Comparison of ENCODE assay signal across 8 cellular contexts in genomic region chr14:101761881-101762529, GRCh38. TPM values are rescaled to one million over a fixed set of nuclear protein-coding genes. Genes with fewer than 3 reads are reported as not detected.
DNase-seq lines count a peak whose midpoint lies in the region; ATAC-seq and TF ChIP-seq lines count a peak whose summit lies in the region.

No MANE protein-coding gene starts in this region.

- H3K27ac Mint-ChIP-seq in activated CD8-positive, alpha-beta T cell treated with anti-CD3 and anti-CD28 coated beads, Interleukin-2, amount 10 ng/mL, durations not matched to agents 7 days and 5 days = peak overlapping the region; percentile 69
- H3K27ac Mint-ChIP-seq in naive B cell = peak overlapping the region; percentile 87 to 99 (median 94)

- H3K9me3 Mint-ChIP-seq in activated CD8-positive, alpha-beta T cell treated with anti-CD3 and anti-CD28 coated beads, Interleukin-2, amount 10 ng/mL, durations not matched to agents 7 days and 5 days (ENCODE audit: insufficient read depth) = no peaks in the 10 kb centered on the region
- H3K9me3 Mint-ChIP-seq in naive B cell = no peaks in the 10 kb centered on the region

- in situ Hi-C loops in transverse colon (cut with MboI; ENCODE audit: low pct_ligation_motif_present in 1 of 4, low pct_unique_long_range_greater_than_20kb in 1 of 4, low sequenced_read_pairs in 3 of 4) = loop anchor here in 1 of 4 donors (25.0 kb wide), 1 partner anchor 175 kb away; no protein-coding TSS in a partner anchor

- H3K9ac ChIP-seq in HUES64 (ENCODE audit: low read depth, low read length) = peak overlapping the region; percentile 48; the same call in 1 of the 2 replicates

- TF ChIP-seq CTCF in transverse colon (IDR thresholded peaks at IDR 0.05) = no peak

- peaks cover 10% of the 10 kb centered on the region for H3K36me3 ChIP-seq in HUES64 (ENCODE audit: insufficient read depth, low read length)
- no peaks in the 10 kb centered on the region for H3K36me3 ChIP-seq in transverse colon

- POLR2A ChIA-PET in activated CD8-positive, alpha-beta T cell treated with anti-CD3 and anti-CD28 coated beads, Interleukin-2, amount 10 ng/mL, durations not matched to agents 7 days and 5 days (lab: Charles Lee) = interaction anchor here (0.7 to 2.1 kb wide), 11 partner anchors 9 to 186 kb away, joined by 3 to 12 read pairs (median 5); no protein-coding TSS in a partner anchor

- peaks cover 11% of the 10 kb centered on the region for H3K4me1 ChIP-seq in HUES64 (ENCODE audit: insufficient read depth, low read length)
- H3K4me1 ChIP-seq in transverse colon = peaks cover 13 to 38% (median 24%) of the 10 kb centered on the region in 4 donors

- no peak for TF ChIP-seq POLR2A in transverse colon (IDR thresholded peaks at IDR 0.05)

- H3K9me3 ChIP-seq in HUES64 (ENCODE audit: insufficient read depth, low read depth, low read length) = no peaks in the 10 kb centered on the region
- H3K9me3 ChIP-seq in transverse colon = no peaks in the 10 kb centered on the region

- peak overlapping the region; percentile 82 for H3K4me3 Mint-ChIP-seq in activated CD8-positive, alpha-beta T cell treated with anti-CD3 and anti-CD28 coated beads, Interleukin-2, amount 10 ng/mL, durations not matched to agents 7 days and 5 days
- H3K4me3 Mint-ChIP-seq in naive B cell = peak overlapping the region; percentile 88 to 99 (median 96)

- peak overlapping the region; percentile 79 for H3K4me3 ChIP-seq in HUES64 (ENCODE audit: low read length)
- H3K4me3 ChIP-seq in transverse colon = peak overlapping the region; percentile 85 to 99 (median 88)

- peaks cover 3% of the 10 kb centered on the region for H3K36me3 Mint-ChIP-seq in activated CD8-positive, alpha-beta T cell treated with anti-CD3 and anti-CD28 coated beads, Interleukin-2, amount 10 ng/mL, durations not matched to agents 7 days and 5 days (ENCODE audit: low read depth)
- H3K36me3 Mint-ChIP-seq in naive B cell = peaks cover 0 to 8% of the 10 kb centered on the region in 2 donors

- peak; percentile 11 for ATAC-seq in GM21367 (IDR thresholded peaks at IDR 0.05; ENCODE audit: unreplicated experiment)
- peak; percentile 24 for ATAC-seq in activated CD8-positive, alpha-beta T cell treated with anti-CD3 and anti-CD28 coated beads, Interleukin-2, amount 10 ng/mL, durations not matched to agents 7 days and 5 days
- peak; percentile 6 to 11 for ATAC-seq in naive B cell (ENCODE audit: low read depth in 2 of 2)

- H3K27ac ChIP-seq in HUES64 (ENCODE audit: low read depth, low read length) (peak overlapping the region; percentile 58; the same call in 1 of the 2 replicates), epithelial cell of prostate (peak overlapping the region; percentile 22), transverse colon (peak overlapping the region; percentile 87 to 95 (median 92))

- H3K27me3 Mint-ChIP-seq in activated CD8-positive, alpha-beta T cell treated with anti-CD3 and anti-CD28 coated beads, Interleukin-2, amount 10 ng/mL, durations not matched to agents 7 days and 5 days (ENCODE audit: low read depth) = peaks cover 10% of the 10 kb centered on the region
- no peaks in the 10 kb centered on the region for H3K27me3 Mint-ChIP-seq in naive B cell

- no peak for TF ChIP-seq EP300 in transverse colon (IDR thresholded peaks at IDR 0.05; ENCODE audit: low read depth)

- H3K4me1 Mint-ChIP-seq in activated CD8-positive, alpha-beta T cell treated with anti-CD3 and anti-CD28 coated beads, Interleukin-2, amount 10 ng/mL, durations not matched to agents 7 days and 5 days (ENCODE audit: low read depth) = peaks cover 12% of the 10 kb centered on the region
- peaks cover 10 to 29% (median 21%) of the 10 kb centered on the region in 3 donors for H3K4me1 Mint-ChIP-seq in naive B cell

- intact Hi-C loops in transverse colon (cut with DNase I; ENCODE audit: low total_unique reads) = no loop called here

- under 1% methylated on average over 71 of the region's 72 CpGs for whole genome bisulfite sequencing in HUES64
- WGBS in transverse colon (ENCODE audit: low coverage in 1 of 2), 2 donors = 0% methylated on average over 6 to 44 of the region's 72 CpGs

- DNase-seq in COLO668 (lab: John Stamatoyannopoulos, UW; ENCODE audit: unreplicated experiment) (peak; percentile 59), epithelial cell of prostate (ENCODE audit: low read depth, low spot score) (no peak), naive B cell (peak; percentile 31), transverse colon (peak; percentile 59), cerebellum (ENCODE audit: low spot score) (no peak)
- DNase-seq in activated CD8-positive, alpha-beta T cell treated with anti-CD3 and anti-CD28 coated beads, Interleukin-2, amount 10 ng/mL, durations not matched to agents 7 days and 5 days = peak; percentile 55

- CTCF ChIA-PET in activated CD8-positive, alpha-beta T cell treated with anti-CD3 and anti-CD28 coated beads, Interleukin-2, amount 10 ng/mL, durations not matched to agents 7 days and 5 days (lab: Charles Lee) = interaction anchor here (1.0 to 5.1 kb wide), 4 partner anchors 9 to 80 kb away, joined by 3 to 39 read pairs (median 10); no protein-coding TSS in a partner anchor

- H3K27me3 ChIP-seq in HUES64 (ENCODE audit: insufficient read depth, low read length) (peaks cover 28% of the 10 kb centered on the region), transverse colon (no peaks in the 10 kb centered on the region)

RNA-seq across cellular contexts. Expression of gene PPP2R5C, which starts 0.5 kb away (rescaled TPM):
- polyA plus RNA-seq in HUES64 (2013, experiment 1 of 2) = 81.6 TPM
- polyA plus RNA-seq in HUES64 (2013, experiment 2 of 2) = 104 TPM
- total RNA-seq in activated CD8-positive, alpha-beta T cell treated with anti-CD3 and anti-CD28 coated beads, Interleukin-2, amount 10 ng/mL, durations not matched to agents 7 days and 5 days = 100 to 1,000 TPM; 218 to 223 TPM
- 100 to 1,000 TPM in 1 of 6 donors, 10 to 100 TPM in 5; 64.5 to 117 (median 92.9) TPM for polyA plus RNA-seq in naive B cell (ENCODE audit: low read depth in 6 of 6)
- 100 to 1,000 TPM in 2 of 4 donors, 10 to 100 TPM in 2; 66.2 to 211 (median 116) TPM for total RNA-seq in transverse colon
- 125 TPM for total RNA-seq in cerebellum

Comparison
In these comparisons a context has a peak if more than half of its experiments do, and no peak if none do; other contexts are left out.
1. DNase-seq: peak in COLO668 (single experiment), activated CD8-positive, alpha-beta T cell treated with anti-CD3 and anti-CD28 coated beads, Interleukin-2, amount 10 ng/mL, durations not matched to agents 7 days and 5 days (single experiment), naive B cell (single experiment) and transverse colon (single experiment); none in epithelial cell of prostate (single experiment) and cerebellum (single experiment).
2. H3K27ac ChIP-seq: peak in every context shown above with its lines; median percentile 92 in transverse colon; 58 in HUES64; 22 in epithelial cell of prostate.
3. Peak in every context shown above with its lines, with median percentiles within 50 percentile points of each other: ATAC-seq.